29 cellular contexts compared by ENCODE assay signal in the genomic region with DNA sequence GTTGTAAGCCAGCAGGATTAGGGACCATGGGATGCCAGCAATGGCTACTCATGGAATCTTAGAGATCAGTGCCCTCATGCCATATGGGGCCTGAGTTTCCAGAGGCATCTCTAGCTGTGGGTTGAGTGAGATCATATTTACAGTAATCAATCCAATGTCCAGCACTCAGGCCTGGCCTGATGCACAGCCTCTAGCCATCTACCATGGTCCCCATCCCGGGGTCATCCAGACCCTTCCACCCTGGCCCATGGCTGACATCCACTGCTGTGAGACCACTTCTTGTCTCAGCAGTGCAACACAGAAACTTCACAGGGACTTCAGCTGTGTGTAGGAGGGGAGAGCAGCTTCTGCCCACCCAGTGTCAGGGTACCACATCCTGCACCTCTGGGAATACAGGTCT.
"Had no signal": no experiment of that assay in that cellular context is flagged by ENCODE, and none has a peak within 500 bp of the region (broad histone marks: within the 10 kb centered on the region; RNA-seq: fewer than 3 reads in every experiment).

No MANE protein-coding gene starts in this region.

- H3K9me3 Mint-ChIP-seq: activated CD4-positive, alpha-beta T cell treated with anti-CD3 and anti-CD28 coated beads, Interleukin-2, amount 10 ng/mL, durations not matched to agents 7 days and 5 days; activated CD8-positive, alpha-beta T cell treated with anti-CD3 and anti-CD28 coated beads for 36 hours; activated naive CD4-positive, alpha-beta T cell treated with anti-CD3 and anti-CD28 coated beads, Interleukin-2, amount 10 ng/mL, durations not matched to agents 7 days and 5 days; activated naive CD4-positive, alpha-beta T cell treated with anti-CD3 and anti-CD28 coated beads, Interleukin-2, amount 50 U/mL, for 72 hours; activated naive CD8-positive, alpha-beta T cell treated with anti-CD3 and anti-CD28 coated beads, Interleukin-2, amount 10 ng/mL, durations not matched to agents 7 days and 5 days; activated T-cell treated with anti-CD3 and anti-CD28 coated beads, Interleukin-2, amount 50 U/mL, for 24 hours; activated T-cell treated with anti-CD3 and anti-CD28 coated beads, Interleukin-2, amount 50 U/mL, for 72 hours had no signal

- H3K36me3 Mint-ChIP-seq: activated naive CD4-positive, alpha-beta T cell treated with anti-CD3 and anti-CD28 coated beads, Interleukin-2, amount 10 ng/mL, durations not matched to agents 7 days and 5 days; activated naive CD4-positive, alpha-beta T cell treated with anti-CD3 and anti-CD28 coated beads, Interleukin-2, amount 50 U/mL, for 72 hours; activated naive CD8-positive, alpha-beta T cell treated with anti-CD3 and anti-CD28 coated beads, Interleukin-2, amount 10 ng/mL, durations not matched to agents 7 days and 5 days; brain had no signal

- H3K9me3 ChIP-seq: ascending aorta, breast epithelium, colonic mucosa, heart left ventricle had no signal

- H3K27ac ChIP-seq: ascending aorta, breast epithelium, cardiac muscle cell, colonic mucosa, heart left ventricle had no signal

- H3K36me3 ChIP-seq: ascending aorta, breast epithelium, cardiac muscle cell, colonic mucosa, heart left ventricle had no signal

- H3K4me1 Mint-ChIP-seq: activated CD4-positive, alpha-beta T cell treated with anti-CD3 and anti-CD28 coated beads, Interleukin-2, amount 10 ng/mL, durations not matched to agents 7 days and 5 days; activated naive CD4-positive, alpha-beta T cell treated with anti-CD3 and anti-CD28 coated beads, Interleukin-2, amount 10 ng/mL, durations not matched to agents 7 days and 5 days; activated naive CD8-positive, alpha-beta T cell treated with anti-CD3 and anti-CD28 coated beads, Interleukin-2, amount 10 ng/mL, durations not matched to agents 7 days and 5 days had no signal

- H3K4me3 ChIP-seq: ascending aorta, breast epithelium, cardiac muscle cell, colonic mucosa, heart left ventricle had no signal

- ATAC-seq: activated CD8-positive, alpha-beta T cell treated with anti-CD3 and anti-CD28 coated beads for 36 hours; activated naive CD4-positive, alpha-beta T cell treated with anti-CD3 and anti-CD28 coated beads, Interleukin-2, amount 50 U/mL, for 72 hours; activated T-cell treated with anti-CD3 and anti-CD28 coated beads, Interleukin-2, amount 50 U/mL, for 72 hours; esophagus mucosa; heart left ventricle had no signal

- H3K27me3 ChIP-seq: ascending aorta, breast epithelium, colonic mucosa had no signal

- H3K27ac Mint-ChIP-seq: activated CD4-positive, alpha-beta T cell treated with anti-CD3 and anti-CD28 coated beads, Interleukin-2, amount 10 ng/mL, durations not matched to agents 7 days and 5 days; activated CD8-positive, alpha-beta T cell treated with anti-CD3 and anti-CD28 coated beads for 36 hours; activated naive CD4-positive, alpha-beta T cell treated with anti-CD3 and anti-CD28 coated beads, Interleukin-2, amount 10 ng/mL, durations not matched to agents 7 days and 5 days; activated naive CD4-positive, alpha-beta T cell treated with anti-CD3 and anti-CD28 coated beads, Interleukin-2, amount 50 U/mL, for 72 hours; activated naive CD8-positive, alpha-beta T cell treated with anti-CD3 and anti-CD28 coated beads, Interleukin-2, amount 10 ng/mL, durations not matched to agents 7 days and 5 days; activated T-cell treated with anti-CD3 and anti-CD28 coated beads, Interleukin-2, amount 50 U/mL, for 24 hours; activated T-cell treated with anti-CD3 and anti-CD28 coated beads, Interleukin-2, amount 50 U/mL, for 72 hours had no signal

- H3K4me3 Mint-ChIP-seq: activated CD4-positive, alpha-beta T cell treated with anti-CD3 and anti-CD28 coated beads, Interleukin-2, amount 10 ng/mL, durations not matched to agents 7 days and 5 days; activated CD8-positive, alpha-beta T cell treated with anti-CD3 and anti-CD28 coated beads for 36 hours; activated naive CD4-positive, alpha-beta T cell treated with anti-CD3 and anti-CD28 coated beads, Interleukin-2, amount 10 ng/mL, durations not matched to agents 7 days and 5 days; activated naive CD8-positive, alpha-beta T cell treated with anti-CD3 and anti-CD28 coated beads, Interleukin-2, amount 10 ng/mL, durations not matched to agents 7 days and 5 days; activated T-cell treated with anti-CD3 and anti-CD28 coated beads, Interleukin-2, amount 50 U/mL, for 24 hours; activated T-cell treated with anti-CD3 and anti-CD28 coated beads, Interleukin-2, amount 50 U/mL, for 72 hours had no signal

- DNase-seq: activated CD4-positive, alpha-beta T cell treated with anti-CD3 and anti-CD28 coated beads for 4 hours; activated CD4-positive, alpha-beta T cell treated with anti-CD3 and anti-CD28 coated beads, Interleukin-2, amount 10 ng/mL, durations not matched to agents 7 days and 5 days; activated CD4-positive, alpha-beta T cell treated with anti-CD3 and anti-CD28 coated beads, Interleukin-2, amount 50 U/mL, for 48 hours; activated CD4-positive, CD25-positive, alpha-beta regulatory T cell; activated CD4-positive, CD25-positive, alpha-beta regulatory T cell treated with anti-CD3 and anti-CD28 coated beads, Interleukin-2, amount 50 U/mL, for 72 hours; activated CD8-positive, alpha-beta memory T cell treated with anti-CD3 and anti-CD28 coated beads for 24 hours; activated CD8-positive, alpha-beta T cell treated with anti-CD3 and anti-CD28 coated beads for 36 hours; activated gamma-delta T cell; activated naive CD4-positive, alpha-beta T cell; activated naive CD4-positive, alpha-beta T cell treated with anti-CD3 and anti-CD28 coated beads, Interleukin-2, amount 10 ng/mL, durations not matched to agents 7 days and 5 days; activated naive CD8-positive, alpha-beta T cell treated with anti-CD3 and anti-CD28 coated beads, Interleukin-2, amount 10 ng/mL, durations not matched to agents 7 days and 5 days; activated T-cell treated with anti-CD3 and anti-CD28 coated beads for 4 hours; activated T-cell treated with anti-CD3 and anti-CD28 coated beads, Interleukin-2, amount 50 U/mL, for 24 hours; activated T-cell treated with anti-CD3 and anti-CD28 coated beads, Interleukin-2, amount 50 U/mL, for 72 hours; central memory CD4-positive, alpha-beta T cell; cerebellar nuclear complex; colonic mucosa; effector CD8-positive, alpha-beta T cell; foreskin fibroblast; glutamatergic neuron; heart left ventricle; hypothalamus; T-helper 2 cell had no signal

- H3K4me1 ChIP-seq: ascending aorta, breast epithelium, colonic mucosa had no signal
